9 cellular contexts compared by ENCODE assay signal in genomic region chr1:228037401-228038386, GRCh38. TPM values are rescaled to one million over a fixed set of nuclear protein-coding genes. Genes with fewer than 3 reads are reported as not detected.
DNase-seq lines count a peak whose midpoint lies in the region; ATAC-seq and TF ChIP-seq lines count a peak whose summit lies in the region.
"Had no signal": no experiment of that assay in that cellular context is flagged by ENCODE, and none has a peak within 500 bp of the region (broad histone marks: within the 10 kb centered on the region; RNA-seq: fewer than 3 reads in every experiment).

No MANE protein-coding gene starts in this region.

- no peaks in the 10 kb centered on the region for H3K36me3 ChIP-seq in lower lobe of right lung
- H3K36me3 ChIP-seq in suprapubic skin: no peaks in the 10 kb centered on the region
- H3K36me3 ChIP-seq: BLaER1 treated with 17β-estradiol and CSF1 and Interleukin-3, amounts not matched to agents 10 nM and 100 nM had no signal

- 20% methylated on average over 4 of the region's 80 CpGs for WGBS in suprapubic skin

- ATAC-seq in HG03280 (IDR thresholded peaks at IDR 0.05; ENCODE audit: unreplicated experiment): peak; percentile 70
- ATAC-seq in lower lobe of right lung: peak; percentile 59 to 89

- in situ Hi-C loops in KBM-7 (cut with MboI; ENCODE audit: low pct_unique_long_range_greater_than_20kb, low sequenced_read_pairs): no loop called here

- TF ChIP-seq CTCF in lower lobe of right lung (IDR thresholded peaks at IDR 0.05): no peak
- TF ChIP-seq CTCF in suprapubic skin (IDR thresholded peaks at IDR 0.05): no peak

- H3K9me3 ChIP-seq in lower lobe of right lung (no peaks in the 10 kb centered on the region), suprapubic skin (no peaks in the 10 kb centered on the region)

- intact Hi-C loops in lower lobe of right lung (cut with DNase I): no loop called here

- H3K4me3 ChIP-seq in lower lobe of right lung (peak overlapping the region; percentile 34), suprapubic skin (peak overlapping the region; percentile 47)
- H3K4me3 ChIP-seq: BLaER1 treated with 17β-estradiol and CSF1 and Interleukin-3, amounts not matched to agents 10 nM and 100 nM had no signal

- H3K4me1 ChIP-seq in lower lobe of right lung: peaks cover 6% of the 10 kb centered on the region
- peaks cover 13% of the 10 kb centered on the region for H3K4me1 ChIP-seq in suprapubic skin

- H3K27me3 ChIP-seq in lower lobe of right lung (ENCODE audit: low read depth): peaks cover 41% of the 10 kb centered on the region
- peaks cover 56% of the 10 kb centered on the region for H3K27me3 ChIP-seq in suprapubic skin
- H3K27me3 ChIP-seq: BLaER1 treated with 17β-estradiol and CSF1 and Interleukin-3, amounts not matched to agents 10 nM and 100 nM had no signal

- DNase-seq in activated T-cell treated with anti-CD3 and anti-CD28 coated beads for 24 hours (ENCODE audit: low read depth) (peak; percentile 24), amniotic epithelial cell (ENCODE audit: low read depth) (peak; percentile 2), lower lobe of right lung (no peak), suprapubic skin (ENCODE audit: low spot score in 2 of 2) (peak; percentile 53 to 69), KBM-7 (no peak), NCI-H510A treated with DMSO at 0.1 percent for 48 hours (lab: John Stamatoyannopoulos, UW) (no peak)
- no peak for DNase-seq in activated T-cell treated with anti-CD3 and anti-CD28 coated beads, Interleukin-2, amount 50 U/mL, for 1 hour

- TF ChIP-seq POLR2A in suprapubic skin (IDR thresholded peaks at IDR 0.05): no peak

- TF ChIP-seq EP300 in suprapubic skin (IDR thresholded peaks at IDR 0.05): no peak

- peak overlapping the region; percentile 36 for H3K27ac ChIP-seq in lower lobe of right lung
- H3K27ac ChIP-seq in suprapubic skin: no peak overlapping the region
- H3K27ac ChIP-seq: BLaER1 treated with 17β-estradiol and CSF1 and Interleukin-3, amounts not matched to agents 10 nM and 100 nM had no signal

RNA-seq across cellular contexts. Expression of gene WNT3A, which starts 30.9 kb away (rescaled TPM):
- total RNA-seq in lower lobe of right lung (6.0 TPM), suprapubic skin (1 to 10 TPM; 2.8 to 6.3 (median 3.8) TPM)

RNA-seq across cellular contexts. Expression of gene ARF1, which starts 44.8 kb away (rescaled TPM):
- total RNA-seq in lower lobe of right lung (368 TPM), suprapubic skin (100 to 1,000 TPM; 284 to 385 (median 362) TPM)

Comparison
In these comparisons a context has a peak if more than half of its experiments do, and no peak if none do; other contexts are left out.
1. DNase-seq: peak in activated T-cell treated with anti-CD3 and anti-CD28 coated beads for 24 hours (single experiment), amniotic epithelial cell (single experiment) and suprapubic skin (2 of 2); none in activated T-cell treated with anti-CD3 and anti-CD28 coated beads, Interleukin-2, amount 50 U/mL, for 1 hour (single experiment), lower lobe of right lung (single experiment), KBM-7 (single experiment) and NCI-H510A treated with DMSO at 0.1 percent for 48 hours (single experiment).